Comparison of ENCODE assay signal across 8 cellular contexts in genomic region chr12:62466018-62466595, GRCh38. TPM values are rescaled to one million over a fixed set of nuclear protein-coding genes. Genes with fewer than 3 reads are reported as not detected.
DNase-seq lines count a peak whose midpoint lies in the region; ATAC-seq and TF ChIP-seq lines count a peak whose summit lies in the region.

No MANE protein-coding gene starts in this region.

- H3K27ac ChIP-seq in brain microvascular endothelial cell = peak overlapping the region; percentile 80

- H3K4me3 ChIP-seq in brain microvascular endothelial cell (ENCODE audit: low read depth, low read length) (peak overlapping the region; percentile 98), iPS-15b (ENCODE audit: low read depth, low read length) (peak overlapping the region; percentile 88)

- peaks cover 4% of the 10 kb centered on the region for H3K4me1 ChIP-seq in iPS-15b (ENCODE audit: control insufficient read depth, insufficient read depth, low read length)

- H3K36me3 ChIP-seq in brain microvascular endothelial cell (replicated peaks) (no peaks in the 10 kb centered on the region), iPS-15b (ENCODE audit: control insufficient read depth, insufficient read depth, low read length) (no peaks in the 10 kb centered on the region)

- in situ Hi-C loops in brain microvascular endothelial cell (cut with HindIII; ENCODE audit: low pct_ligation_motif_present, low sequenced_read_pairs) = no loop called here

- intact Hi-C loops in sciatic nerve (cut with DNase I) = no loop called here

- H3K9ac ChIP-seq in iPS-15b (ENCODE audit: low read depth, low read length) = peak overlapping the region; percentile 61

- H3K27me3 ChIP-seq in brain microvascular endothelial cell (replicated peaks) = no peaks in the 10 kb centered on the region
- H3K27me3 ChIP-seq in iPS-15b (ENCODE audit: control insufficient read depth, insufficient read depth, low read length) = peaks cover 2% of the 10 kb centered on the region

- peak; percentile 35 for ATAC-seq in GM19372 (IDR thresholded peaks at IDR 0.05; ENCODE audit: low read depth, unreplicated experiment)
- ATAC-seq in HG03442 (IDR thresholded peaks at IDR 0.05; ENCODE audit: unreplicated experiment) = peak; percentile 26
- ATAC-seq in sciatic nerve = peak; percentile 71
- ATAC-seq in HG02571 (IDR thresholded peaks at IDR 0.05; ENCODE audit: unreplicated experiment) = no peak

- H3K9me3 ChIP-seq in iPS-15b (ENCODE audit: control insufficient read depth, insufficient read depth, low read length) = no peaks in the 10 kb centered on the region

- DNase-seq in DMS114 treated with DMSO at 0.1 percent for 48 hours (lab: John Stamatoyannopoulos, UW; ENCODE audit: unreplicated experiment) = peak; percentile 28
- peak; percentile 9 for DNase-seq in SIG-M5 (lab: John Stamatoyannopoulos, UW)
- peak; percentile 34 for DNase-seq in brain microvascular endothelial cell
- peak; percentile 60 for DNase-seq in sciatic nerve (ENCODE audit: low spot score)

- TF ChIP-seq CTCF in brain microvascular endothelial cell (IDR thresholded peaks at IDR 0.05; ENCODE audit: low read depth, low read length, missing control alignments) = no peak

RNA-seq across cellular contexts. Expression of gene MON2, which starts 0.5 kb away (rescaled TPM):
- 101 TPM for total RNA-seq in sciatic nerve

Comparison
In these comparisons a context has a peak if more than half of its experiments do, and no peak if none do; other contexts are left out.
1. DNase-seq: peak in every context shown above with its lines; median percentile 60 in sciatic nerve; 34 in brain microvascular endothelial cell; 28 in DMS114 treated with DMSO at 0.1 percent for 48 hours; 9 in SIG-M5.